9 cellular contexts compared by ENCODE assay signal in the genomic region with DNA sequence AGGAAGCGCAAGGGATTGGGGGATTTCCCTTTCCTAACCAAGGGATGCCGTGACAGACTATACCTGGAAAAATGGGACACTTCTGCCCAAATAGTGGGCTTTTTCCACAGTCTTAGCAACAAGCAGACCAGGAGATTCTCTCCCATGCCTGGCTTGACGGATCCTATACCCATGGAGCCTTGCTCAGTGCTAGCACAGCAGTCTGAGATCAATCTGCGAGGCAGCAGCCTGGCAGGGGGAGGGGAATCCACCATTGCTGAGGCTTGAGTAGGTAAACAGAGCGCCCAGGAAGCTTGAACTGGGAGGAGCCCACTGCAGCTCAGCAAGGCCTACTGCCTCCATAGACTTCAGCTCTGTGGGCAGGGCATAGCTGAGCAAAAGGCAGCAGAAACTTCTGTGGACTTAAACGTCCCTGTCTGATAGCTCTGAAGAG.
"Had no signal": no experiment of that assay in that cellular context is flagged by ENCODE, and none has a peak within 500 bp of the region (broad histone marks: within the 10 kb centered on the region; RNA-seq: fewer than 3 reads in every experiment).

No MANE protein-coding gene starts in this region.

- DNase-seq: GM23248, GOT3, H7, HFFc6, KG1 had no signal

- H3K9me3 ChIP-seq: HAP-1 had no signal

- H3K27ac ChIP-seq: GM23248 had no signal

- FAIRE-seq: HTR-8/SVneo had no signal

- H2AFZ ChIP-seq: GM23248 had no signal

- H3K27ac Mint-ChIP-seq: HFFc6 had no signal

- H3K4me3 Mint-ChIP-seq: HFFc6 had no signal

- ATAC-seq: HCT116 had no signal

- H3K9ac ChIP-seq: GM23248 had no signal

- H3K9me3 Mint-ChIP-seq: IgD-negative memory B cell had no signal

- H3K4me3 ChIP-seq: GM23248, HAP-1 had no signal

- H3K27me3 Mint-ChIP-seq: IgD-negative memory B cell had no signal
